Comparison of ENCODE assay signal across 1 cellular context in genomic region chr6:99618649-99619408, GRCh38.
TF ChIP-seq lines count a peak whose summit lies in the region.

No MANE protein-coding gene starts in this region.

TF ChIP-seq in WTC11, 78 proteins besides CTCF, POLR2A, EP300 and RAD21 (continued from another document and continues in another):
- TF ChIP-seq, protein P1, sequence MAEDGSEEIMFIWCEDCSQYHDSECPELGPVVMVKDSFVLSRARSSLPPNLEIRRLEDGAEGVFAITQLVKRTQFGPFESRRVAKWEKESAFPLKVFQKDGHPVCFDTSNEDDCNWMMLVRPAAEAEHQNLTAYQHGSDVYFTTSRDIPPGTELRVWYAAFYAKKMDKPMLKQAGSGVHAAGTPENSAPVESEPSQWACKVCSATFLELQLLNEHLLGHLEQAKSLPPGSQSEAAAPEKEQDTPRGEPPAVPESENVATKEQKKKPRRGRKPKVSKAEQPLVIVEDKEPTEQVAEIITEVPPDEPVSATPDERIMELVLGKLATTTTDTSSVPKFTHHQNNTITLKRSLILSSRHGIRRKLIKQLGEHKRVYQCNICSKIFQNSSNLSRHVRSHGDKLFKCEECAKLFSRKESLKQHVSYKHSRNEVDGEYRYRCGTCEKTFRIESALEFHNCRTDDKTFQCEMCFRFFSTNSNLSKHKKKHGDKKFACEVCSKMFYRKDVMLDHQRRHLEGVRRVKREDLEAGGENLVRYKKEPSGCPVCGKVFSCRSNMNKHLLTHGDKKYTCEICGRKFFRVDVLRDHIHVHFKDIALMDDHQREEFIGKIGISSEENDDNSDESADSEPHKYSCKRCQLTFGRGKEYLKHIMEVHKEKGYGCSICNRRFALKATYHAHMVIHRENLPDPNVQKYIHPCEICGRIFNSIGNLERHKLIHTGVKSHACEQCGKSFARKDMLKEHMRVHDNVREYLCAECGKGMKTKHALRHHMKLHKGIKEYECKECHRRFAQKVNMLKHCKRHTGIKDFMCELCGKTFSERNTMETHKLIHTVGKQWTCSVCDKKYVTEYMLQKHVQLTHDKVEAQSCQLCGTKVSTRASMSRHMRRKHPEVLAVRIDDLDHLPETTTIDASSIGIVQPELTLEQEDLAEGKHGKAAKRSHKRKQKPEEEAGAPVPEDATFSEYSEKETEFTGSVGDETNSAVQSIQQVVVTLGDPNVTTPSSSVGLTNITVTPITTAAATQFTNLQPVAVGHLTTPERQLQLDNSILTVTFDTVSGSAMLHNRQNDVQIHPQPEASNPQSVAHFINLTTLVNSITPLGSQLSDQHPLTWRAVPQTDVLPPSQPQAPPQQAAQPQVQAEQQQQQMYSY (CRISPR knock-in tag; IDR thresholded peaks at IDR 0.05) = peak; percentile 22; the same call in 1 of the 2 replicates
- peak; percentile 52; the same call in 1 of the 2 replicates for TF ChIP-seq CREB1 (CRISPR knock-in tag; IDR thresholded peaks at IDR 0.05)
- no peak for TF ChIP-seq ELF4 (CRISPR knock-in tag; IDR thresholded peaks at IDR 0.05; ENCODE audit: low read depth)
- no peak for TF ChIP-seq SOX15 (CRISPR knock-in tag; IDR thresholded peaks at IDR 0.05)
- no peak for TF ChIP-seq ZNF396 (CRISPR knock-in tag; IDR thresholded peaks at IDR 0.05; ENCODE audit: borderline replicate concordance)
- TF ChIP-seq IRF2 (CRISPR knock-in tag; IDR thresholded peaks at IDR 0.05; ENCODE audit: borderline replicate concordance, low read depth) = no peak
- TF ChIP-seq, protein P2, sequence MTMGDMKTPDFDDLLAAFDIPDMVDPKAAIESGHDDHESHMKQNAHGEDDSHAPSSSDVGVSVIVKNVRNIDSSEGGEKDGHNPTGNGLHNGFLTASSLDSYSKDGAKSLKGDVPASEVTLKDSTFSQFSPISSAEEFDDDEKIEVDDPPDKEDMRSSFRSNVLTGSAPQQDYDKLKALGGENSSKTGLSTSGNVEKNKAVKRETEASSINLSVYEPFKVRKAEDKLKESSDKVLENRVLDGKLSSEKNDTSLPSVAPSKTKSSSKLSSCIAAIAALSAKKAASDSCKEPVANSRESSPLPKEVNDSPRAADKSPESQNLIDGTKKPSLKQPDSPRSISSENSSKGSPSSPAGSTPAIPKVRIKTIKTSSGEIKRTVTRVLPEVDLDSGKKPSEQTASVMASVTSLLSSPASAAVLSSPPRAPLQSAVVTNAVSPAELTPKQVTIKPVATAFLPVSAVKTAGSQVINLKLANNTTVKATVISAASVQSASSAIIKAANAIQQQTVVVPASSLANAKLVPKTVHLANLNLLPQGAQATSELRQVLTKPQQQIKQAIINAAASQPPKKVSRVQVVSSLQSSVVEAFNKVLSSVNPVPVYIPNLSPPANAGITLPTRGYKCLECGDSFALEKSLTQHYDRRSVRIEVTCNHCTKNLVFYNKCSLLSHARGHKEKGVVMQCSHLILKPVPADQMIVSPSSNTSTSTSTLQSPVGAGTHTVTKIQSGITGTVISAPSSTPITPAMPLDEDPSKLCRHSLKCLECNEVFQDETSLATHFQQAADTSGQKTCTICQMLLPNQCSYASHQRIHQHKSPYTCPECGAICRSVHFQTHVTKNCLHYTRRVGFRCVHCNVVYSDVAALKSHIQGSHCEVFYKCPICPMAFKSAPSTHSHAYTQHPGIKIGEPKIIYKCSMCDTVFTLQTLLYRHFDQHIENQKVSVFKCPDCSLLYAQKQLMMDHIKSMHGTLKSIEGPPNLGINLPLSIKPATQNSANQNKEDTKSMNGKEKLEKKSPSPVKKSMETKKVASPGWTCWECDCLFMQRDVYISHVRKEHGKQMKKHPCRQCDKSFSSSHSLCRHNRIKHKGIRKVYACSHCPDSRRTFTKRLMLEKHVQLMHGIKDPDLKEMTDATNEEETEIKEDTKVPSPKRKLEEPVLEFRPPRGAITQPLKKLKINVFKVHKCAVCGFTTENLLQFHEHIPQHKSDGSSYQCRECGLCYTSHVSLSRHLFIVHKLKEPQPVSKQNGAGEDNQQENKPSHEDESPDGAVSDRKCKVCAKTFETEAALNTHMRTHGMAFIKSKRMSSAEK (CRISPR knock-in tag; IDR thresholded peaks at IDR 0.05; ENCODE audit: borderline replicate concordance) = no peak
- peak; percentile 77; the same call in 1 of the 2 replicates for TF ChIP-seq ZNF263 (CRISPR knock-in tag; IDR thresholded peaks at IDR 0.05; ENCODE audit: low read depth)
- peak; percentile 31; the same call in 1 of the 2 replicates for TF ChIP-seq SP1 (CRISPR knock-in tag; conservative IDR thresholded peaks at IDR 0.05)
- peak; percentile 84 for TF ChIP-seq RELA (CRISPR knock-in tag; IDR thresholded peaks at IDR 0.05; ENCODE audit: borderline replicate concordance)
- 0 out of 2 replicates have a peak, but pooled peaks have one; percentile 32 for TF ChIP-seq TEAD1 (CRISPR knock-in tag; IDR thresholded peaks at IDR 0.05)
- TF ChIP-seq, protein P3, sequence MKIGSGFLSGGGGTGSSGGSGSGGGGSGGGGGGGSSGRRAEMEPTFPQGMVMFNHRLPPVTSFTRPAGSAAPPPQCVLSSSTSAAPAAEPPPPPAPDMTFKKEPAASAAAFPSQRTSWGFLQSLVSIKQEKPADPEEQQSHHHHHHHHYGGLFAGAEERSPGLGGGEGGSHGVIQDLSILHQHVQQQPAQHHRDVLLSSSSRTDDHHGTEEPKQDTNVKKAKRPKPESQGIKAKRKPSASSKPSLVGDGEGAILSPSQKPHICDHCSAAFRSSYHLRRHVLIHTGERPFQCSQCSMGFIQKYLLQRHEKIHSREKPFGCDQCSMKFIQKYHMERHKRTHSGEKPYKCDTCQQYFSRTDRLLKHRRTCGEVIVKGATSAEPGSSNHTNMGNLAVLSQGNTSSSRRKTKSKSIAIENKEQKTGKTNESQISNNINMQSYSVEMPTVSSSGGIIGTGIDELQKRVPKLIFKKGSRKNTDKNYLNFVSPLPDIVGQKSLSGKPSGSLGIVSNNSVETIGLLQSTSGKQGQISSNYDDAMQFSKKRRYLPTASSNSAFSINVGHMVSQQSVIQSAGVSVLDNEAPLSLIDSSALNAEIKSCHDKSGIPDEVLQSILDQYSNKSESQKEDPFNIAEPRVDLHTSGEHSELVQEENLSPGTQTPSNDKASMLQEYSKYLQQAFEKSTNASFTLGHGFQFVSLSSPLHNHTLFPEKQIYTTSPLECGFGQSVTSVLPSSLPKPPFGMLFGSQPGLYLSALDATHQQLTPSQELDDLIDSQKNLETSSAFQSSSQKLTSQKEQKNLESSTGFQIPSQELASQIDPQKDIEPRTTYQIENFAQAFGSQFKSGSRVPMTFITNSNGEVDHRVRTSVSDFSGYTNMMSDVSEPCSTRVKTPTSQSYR (CRISPR knock-in tag; IDR thresholded peaks at IDR 0.05) = peak; percentile 75; the same call in 1 of the 2 replicates
- TF ChIP-seq ZBTB21 (CRISPR knock-in tag; IDR thresholded peaks at IDR 0.05; ENCODE audit: borderline replicate concordance) = no peak
- no peak for TF ChIP-seq NR3C1 (CRISPR knock-in tag; conservative IDR thresholded peaks at IDR 0.05; ENCODE audit: low read depth)
- TF ChIP-seq, protein P4, sequence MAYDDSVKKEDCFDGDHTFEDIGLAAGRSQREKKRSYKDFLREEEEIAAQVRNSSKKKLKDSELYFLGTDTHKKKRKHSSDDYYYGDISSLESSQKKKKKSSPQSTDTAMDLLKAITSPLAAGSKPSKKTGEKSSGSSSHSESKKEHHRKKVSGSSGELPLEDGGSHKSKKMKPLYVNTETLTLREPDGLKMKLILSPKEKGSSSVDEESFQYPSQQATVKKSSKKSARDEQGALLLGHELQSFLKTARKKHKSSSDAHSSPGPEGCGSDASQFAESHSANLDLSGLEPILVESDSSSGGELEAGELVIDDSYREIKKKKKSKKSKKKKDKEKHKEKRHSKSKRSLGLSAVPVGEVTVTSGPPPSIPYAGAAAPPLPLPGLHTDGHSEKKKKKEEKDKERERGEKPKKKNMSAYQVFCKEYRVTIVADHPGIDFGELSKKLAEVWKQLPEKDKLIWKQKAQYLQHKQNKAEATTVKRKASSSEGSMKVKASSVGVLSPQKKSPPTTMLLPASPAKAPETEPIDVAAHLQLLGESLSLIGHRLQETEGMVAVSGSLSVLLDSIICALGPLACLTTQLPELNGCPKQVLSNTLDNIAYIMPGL (CRISPR knock-in tag; IDR thresholded peaks at IDR 0.05) = 0 out of 2 replicates have a peak, but pooled peaks have one; percentile 61
- 0 out of 2 replicates have a peak, but pooled peaks have one; percentile 51 for TF ChIP-seq ATF1 (CRISPR knock-in tag; IDR thresholded peaks at IDR 0.05)
- peak; percentile 61; the same call in 1 of the 2 replicates for TF ChIP-seq MYBL2 (CRISPR knock-in tag; IDR thresholded peaks at IDR 0.05)
- TF ChIP-seq, protein P5, sequence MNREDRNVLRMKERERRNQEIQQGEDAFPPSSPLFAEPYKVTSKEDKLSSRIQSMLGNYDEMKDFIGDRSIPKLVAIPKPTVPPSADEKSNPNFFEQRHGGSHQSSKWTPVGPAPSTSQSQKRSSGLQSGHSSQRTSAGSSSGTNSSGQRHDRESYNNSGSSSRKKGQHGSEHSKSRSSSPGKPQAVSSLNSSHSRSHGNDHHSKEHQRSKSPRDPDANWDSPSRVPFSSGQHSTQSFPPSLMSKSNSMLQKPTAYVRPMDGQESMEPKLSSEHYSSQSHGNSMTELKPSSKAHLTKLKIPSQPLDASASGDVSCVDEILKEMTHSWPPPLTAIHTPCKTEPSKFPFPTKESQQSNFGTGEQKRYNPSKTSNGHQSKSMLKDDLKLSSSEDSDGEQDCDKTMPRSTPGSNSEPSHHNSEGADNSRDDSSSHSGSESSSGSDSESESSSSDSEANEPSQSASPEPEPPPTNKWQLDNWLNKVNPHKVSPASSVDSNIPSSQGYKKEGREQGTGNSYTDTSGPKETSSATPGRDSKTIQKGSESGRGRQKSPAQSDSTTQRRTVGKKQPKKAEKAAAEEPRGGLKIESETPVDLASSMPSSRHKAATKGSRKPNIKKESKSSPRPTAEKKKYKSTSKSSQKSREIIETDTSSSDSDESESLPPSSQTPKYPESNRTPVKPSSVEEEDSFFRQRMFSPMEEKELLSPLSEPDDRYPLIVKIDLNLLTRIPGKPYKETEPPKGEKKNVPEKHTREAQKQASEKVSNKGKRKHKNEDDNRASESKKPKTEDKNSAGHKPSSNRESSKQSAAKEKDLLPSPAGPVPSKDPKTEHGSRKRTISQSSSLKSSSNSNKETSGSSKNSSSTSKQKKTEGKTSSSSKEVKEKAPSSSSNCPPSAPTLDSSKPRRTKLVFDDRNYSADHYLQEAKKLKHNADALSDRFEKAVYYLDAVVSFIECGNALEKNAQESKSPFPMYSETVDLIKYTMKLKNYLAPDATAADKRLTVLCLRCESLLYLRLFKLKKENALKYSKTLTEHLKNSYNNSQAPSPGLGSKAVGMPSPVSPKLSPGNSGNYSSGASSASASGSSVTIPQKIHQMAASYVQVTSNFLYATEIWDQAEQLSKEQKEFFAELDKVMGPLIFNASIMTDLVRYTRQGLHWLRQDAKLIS (CRISPR knock-in tag; IDR thresholded peaks at IDR 0.05; ENCODE audit: borderline replicate concordance) = no peak
- TF ChIP-seq CBFB (CRISPR knock-in tag; IDR thresholded peaks at IDR 0.05; ENCODE audit: low read depth) = no peak
- TF ChIP-seq ESRRA (CRISPR knock-in tag; IDR thresholded peaks at IDR 0.05; ENCODE audit: borderline replicate concordance) = peak; percentile 85; the same call in 1 of the 2 replicates
- TF ChIP-seq, protein P6, sequence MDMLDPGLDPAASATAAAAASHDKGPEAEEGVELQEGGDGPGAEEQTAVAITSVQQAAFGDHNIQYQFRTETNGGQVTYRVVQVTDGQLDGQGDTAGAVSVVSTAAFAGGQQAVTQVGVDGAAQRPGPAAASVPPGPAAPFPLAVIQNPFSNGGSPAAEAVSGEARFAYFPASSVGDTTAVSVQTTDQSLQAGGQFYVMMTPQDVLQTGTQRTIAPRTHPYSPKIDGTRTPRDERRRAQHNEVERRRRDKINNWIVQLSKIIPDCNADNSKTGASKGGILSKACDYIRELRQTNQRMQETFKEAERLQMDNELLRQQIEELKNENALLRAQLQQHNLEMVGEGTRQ (CRISPR knock-in tag; IDR thresholded peaks at IDR 0.05) = no peak
- TF ChIP-seq FOXP4 (CRISPR knock-in tag; IDR thresholded peaks at IDR 0.05) = no peak; the same call in none of the 2 replicates
- TF ChIP-seq JUN (CRISPR knock-in tag; IDR thresholded peaks at IDR 0.05) = no peak
- no peak for TF ChIP-seq NFATC4 (CRISPR knock-in tag; IDR thresholded peaks at IDR 0.05)
- no peak for TF ChIP-seq GABPB1 (CRISPR knock-in tag; IDR thresholded peaks at IDR 0.05)
- TF ChIP-seq, protein P7, sequence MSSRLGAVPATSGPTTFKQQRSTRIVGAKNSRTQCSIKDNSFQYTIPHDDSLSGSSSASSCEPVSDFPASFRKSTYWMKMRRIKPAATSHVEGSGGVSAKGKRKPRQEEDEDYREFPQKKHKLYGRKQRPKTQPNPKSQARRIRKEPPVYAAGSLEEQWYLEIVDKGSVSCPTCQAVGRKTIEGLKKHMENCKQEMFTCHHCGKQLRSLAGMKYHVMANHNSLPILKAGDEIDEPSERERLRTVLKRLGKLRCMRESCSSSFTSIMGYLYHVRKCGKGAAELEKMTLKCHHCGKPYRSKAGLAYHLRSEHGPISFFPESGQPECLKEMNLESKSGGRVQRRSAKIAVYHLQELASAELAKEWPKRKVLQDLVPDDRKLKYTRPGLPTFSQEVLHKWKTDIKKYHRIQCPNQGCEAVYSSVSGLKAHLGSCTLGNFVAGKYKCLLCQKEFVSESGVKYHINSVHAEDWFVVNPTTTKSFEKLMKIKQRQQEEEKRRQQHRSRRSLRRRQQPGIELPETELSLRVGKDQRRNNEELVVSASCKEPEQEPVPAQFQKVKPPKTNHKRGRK (CRISPR knock-in tag; IDR thresholded peaks at IDR 0.05; ENCODE audit: borderline replicate concordance) = no peak
- 0 out of 2 replicates have a peak, but pooled peaks have one; percentile 78 for TF ChIP-seq KAT7 (CRISPR knock-in tag; IDR thresholded peaks at IDR 0.05; ENCODE audit: borderline replicate concordance)
- TF ChIP-seq ETV6 (CRISPR knock-in tag; IDR thresholded peaks at IDR 0.05) = peak; percentile 57; the same call in 1 of the 2 replicates
- TF ChIP-seq ZNF138 (CRISPR knock-in tag; conservative IDR thresholded peaks at IDR 0.05) = no peak
- TF ChIP-seq ATF6 (CRISPR knock-in tag; IDR thresholded peaks at IDR 0.05) = no peak
- TF ChIP-seq GRHL2 (CRISPR knock-in tag; IDR thresholded peaks at IDR 0.05; ENCODE audit: insufficient replicate concordance, severe bottlenecking) = no peak
